ENCODE assay signal across 8 cellular contexts in the genomic region with DNA sequence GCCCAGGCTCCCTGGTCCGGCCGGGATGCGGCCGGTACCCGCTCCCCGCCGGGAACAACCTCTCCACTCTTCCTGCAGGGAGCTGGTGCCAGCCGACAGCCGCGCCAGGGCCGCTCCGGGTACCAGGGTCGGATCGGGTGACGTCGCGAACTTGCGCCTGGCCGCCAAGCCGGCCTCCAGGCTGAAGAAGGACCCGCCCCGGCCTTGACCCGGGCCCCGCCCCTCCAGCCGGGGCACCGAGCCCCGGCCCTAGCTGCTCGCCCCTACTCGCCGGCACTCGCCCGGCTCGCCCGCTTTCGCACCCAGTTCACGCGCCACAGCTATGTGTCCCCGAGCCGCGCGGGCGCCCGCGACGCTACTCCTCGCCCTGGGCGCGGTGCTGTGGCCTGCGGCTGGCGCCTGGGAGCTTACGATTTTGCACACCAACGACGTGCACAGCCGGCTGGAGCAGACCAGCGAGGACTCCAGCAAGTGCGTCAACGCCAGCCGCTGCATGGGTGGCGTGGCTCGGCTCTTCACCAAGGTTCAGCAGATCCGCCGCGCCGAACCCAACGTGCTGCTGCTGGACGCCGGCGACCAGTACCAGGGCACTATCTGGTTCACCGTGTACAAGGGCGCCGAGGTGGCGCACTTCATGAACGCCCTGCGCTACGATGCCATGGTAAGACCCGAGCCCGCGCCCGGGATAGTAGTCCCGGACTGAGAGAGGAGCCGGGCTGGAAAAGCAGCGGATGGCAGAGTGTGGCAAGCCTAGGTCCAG. TPM values are rescaled to one million over a fixed set of nuclear protein-coding genes. Genes with fewer than 3 reads are reported as not detected.
DNase-seq lines count a peak whose midpoint lies in the region; ATAC-seq and TF ChIP-seq lines count a peak whose summit lies in the region.

A gene (plus strand): TSS at position 266 of the 760 bp plus-strand sequence. CDS start 57 bp downstream, at position 323.

- peak within 1 kb of the TSS; percentile 99 for H3K27ac ChIP-seq in RWPE2 (ENCODE audit: poor library complexity, severe bottlenecking)
- H3K27ac ChIP-seq in body of pancreas, result peak within 1 kb of the TSS in 3 of 4 donors; percentile 6 to 63 (median 39)
- H3K27ac ChIP-seq in iPS DF 6.9 (ENCODE audit: low read length), result no peak within 1 kb of the TSS

- TF ChIP-seq POLR2A in body of pancreas (IDR thresholded peaks at IDR 0.05), result peak in 1 of 3 donors; percentile 12

- H3K9me3 ChIP-seq in RWPE2 (ENCODE audit: severe bottlenecking), result no peaks in the 10 kb centered on the region
- H3K9me3 ChIP-seq in body of pancreas, result no peaks in the 10 kb centered on the region
- no peaks in the 10 kb centered on the region for H3K9me3 ChIP-seq in iPS DF 6.9 (ENCODE audit: control insufficient read depth, insufficient read depth, low read length)

- intact Hi-C loops in body of pancreas (cut with DNase I), result no loop called here

- ATAC-seq in GM18909 (IDR thresholded peaks at IDR 0.05; ENCODE audit: poor library complexity, unreplicated experiment), result peak; percentile 87
- ATAC-seq in HG03097 (IDR thresholded peaks at IDR 0.05; ENCODE audit: low FRiP score, unreplicated experiment), result peak; percentile 88
- ATAC-seq in RWPE2 (ENCODE audit: low read depth), result peak; percentile 74
- ATAC-seq in body of pancreas, result peak; percentile 70

- 1 to 2% methylated on average over 19 to 73 of the region's 82 CpGs for WGBS in body of pancreas, 2 donors
- no CpG with 5 or more reads among the region's 82 CpGs for WGBS in iPS DF 6.9 (ENCODE audit: insufficient coverage, insufficient read length)

- TF ChIP-seq CTCF in RWPE2 (IDR thresholded peaks at IDR 0.05; ENCODE audit: poor library complexity, severe bottlenecking), result no peak
- no peak for TF ChIP-seq CTCF in body of pancreas (IDR thresholded peaks at IDR 0.05)
- no peak for TF ChIP-seq CTCF in retinal pigment epithelial cell (conservative IDR thresholded peaks at IDR 0.05; ENCODE audit: low read depth, low read length)

- H3K27me3 ChIP-seq in RWPE2 (ENCODE audit: insufficient read depth, poor library complexity, severe bottlenecking), result no peaks in the 10 kb centered on the region
- H3K27me3 ChIP-seq in body of pancreas, result no peaks in the 10 kb centered on the region
- peaks cover 15% of the 10 kb centered on the region; the same call in 1 of the 2 replicates for H3K27me3 ChIP-seq in iPS DF 6.9 (ENCODE audit: control insufficient read depth, insufficient read depth, low read length)

- DNase-seq in Ammon's horn (ENCODE audit: low spot score) (peak; percentile 58), RWPE2 (ENCODE audit: low spot score) (peak; percentile 78), body of pancreas (peak; percentile 43 to 62 (median 52)), iPS DF 6.9 (ENCODE audit: low read depth, low spot score) (no peak), retinal pigment epithelial cell (ENCODE audit: low read depth) (no peak), NCI-H446 treated with DMSO at 0.1 percent for 48 hours (lab: John Stamatoyannopoulos, UW) (no peak)

- peak within 1 kb of the TSS; percentile 64 for H3K4me3 ChIP-seq in RWPE2 (ENCODE audit: severe bottlenecking)
- peak within 1 kb of the TSS in 1 of 2 donors; percentile 26 for H3K4me3 ChIP-seq in body of pancreas
- peak within 1 kb of the TSS; percentile 66 for H3K4me3 ChIP-seq in iPS DF 6.9 (ENCODE audit: low read length)
- peak within 1 kb of the TSS; percentile 87 for H3K4me3 ChIP-seq in retinal pigment epithelial cell (ENCODE audit: low read length)

- peaks cover 39% of the 10 kb centered on the region for H3K4me1 ChIP-seq in RWPE2 (ENCODE audit: insufficient read depth, poor library complexity, severe bottlenecking)
- peaks cover 19% of the 10 kb centered on the region for H3K4me1 ChIP-seq in body of pancreas
- no peaks in the 10 kb centered on the region for H3K4me1 ChIP-seq in iPS DF 6.9 (ENCODE audit: control insufficient read depth, insufficient read depth, low read length)

- H3K36me3 ChIP-seq in RWPE2 (ENCODE audit: low read depth) (peaks cover 59% of the 10 kb centered on the region), body of pancreas (replicated peaks in 1 of 2; ENCODE audit: insufficient read depth in 1 of 2, low read depth in 2 of 2) (no peaks in the 10 kb centered on the region), iPS DF 6.9 (ENCODE audit: control insufficient read depth, insufficient read depth, low read length) (no peaks in the 10 kb centered on the region)

RNA-seq across cellular contexts. Expression of the gene that starts here (rescaled TPM):
- total RNA-seq in body of pancreas, result 1 to 10 TPM; 3.1 to 4.0 TPM

Comparison
In these comparisons a context has a peak if more than half of its experiments do, and no peak if none do; other contexts are left out.
1. DNase-seq: peak in Ammon's horn (single experiment), RWPE2 (single experiment) and body of pancreas (4 of 4); none in iPS DF 6.9 (single experiment), retinal pigment epithelial cell (single experiment) and NCI-H446 treated with DMSO at 0.1 percent for 48 hours (single experiment).
2. Peak in every context shown above with its lines, with median percentiles within 50 percentile points of each other: ATAC-seq.